ENCODE assay signal across 16 cellular contexts in genomic region chr13:74251778-74252519, GRCh38.
DNase-seq lines count a peak whose midpoint lies in the region; ATAC-seq and TF ChIP-seq lines count a peak whose summit lies in the region.
"Had no signal": no experiment of that assay in that cellular context is flagged by ENCODE, and none has a peak within 500 bp of the region (broad histone marks: within the 10 kb centered on the region; RNA-seq: fewer than 3 reads in every experiment).

No MANE protein-coding gene starts in this region.

- peaks cover 16% of the 10 kb centered on the region for H3K36me3 Mint-ChIP-seq in HFFc6 (ENCODE audit: low read depth)
- peaks cover 6% of the 10 kb centered on the region for H3K36me3 Mint-ChIP-seq in activated naive CD8-positive, alpha-beta T cell treated with anti-CD3 and anti-CD28 coated beads for 36 hours
- peaks cover 10 to 28% (median 18%) of the 10 kb centered on the region in 5 donors for H3K36me3 Mint-ChIP-seq in naive thymus-derived CD4-positive, alpha-beta T cell

- peak overlapping the region; percentile 53; the same call in 1 of the 2 replicates for H3K4me3 Mint-ChIP-seq in HFFc6
- H3K4me3 Mint-ChIP-seq in activated naive CD8-positive, alpha-beta T cell treated with anti-CD3 and anti-CD28 coated beads for 36 hours, result no peak overlapping the region
- peak overlapping the region in 9 of 10 donors; percentile 17 to 54 (median 30) for H3K4me3 Mint-ChIP-seq in naive thymus-derived CD4-positive, alpha-beta T cell

- no peaks in the 10 kb centered on the region for H3K9me3 ChIP-seq in naive thymus-derived CD4-positive, alpha-beta T cell (ENCODE audit: control insufficient read depth in 2 of 3, low read length in 3 of 3)
- H3K9me3 ChIP-seq: SJSA1, vagina had no signal

- no peak overlapping the region for H3K4me3 ChIP-seq in naive thymus-derived CD4-positive, alpha-beta T cell (ENCODE audit: low read length)
- H3K4me3 ChIP-seq: hepatocyte, lung, SJSA1, vagina had no signal

- no peaks in the 10 kb centered on the region for H3K27me3 ChIP-seq in naive thymus-derived CD4-positive, alpha-beta T cell (ENCODE audit: control insufficient read depth in 2 of 2, insufficient read depth in 2 of 2, low read length in 2 of 2)
- H3K27me3 ChIP-seq: hepatocyte, SJSA1, vagina had no signal

- CTCF ChIA-PET in naive thymus-derived CD4-positive, alpha-beta T cell (lab: Charles Lee), result interaction anchor here (2.7 kb wide), 1 partner anchor 35 kb away, joined by 9 read pairs; no protein-coding TSS in a partner anchor

- POLR2A ChIA-PET in naive thymus-derived CD4-positive, alpha-beta T cell (lab: Charles Lee), result interaction anchor here (0.6 to 3.1 kb wide), 4 partner anchors 8 to 118 kb away, joined by 3 to 22 read pairs (median 6); partner anchors contain the start of gene KLF12

- peaks cover 59 to 68% of the 10 kb centered on the region in 2 donors for H3K4me1 ChIP-seq in naive thymus-derived CD4-positive, alpha-beta T cell (ENCODE audit: control insufficient read depth in 2 of 2, insufficient read depth in 2 of 2, low read length in 2 of 2)
- H3K4me1 ChIP-seq: vagina had no signal

- peak; percentile 15 for DNase-seq in NCI-H345 (lab: John Stamatoyannopoulos, UW)
- DNase-seq in NCI-H345 treated with DMSO at 0.1 percent for 48 hours (lab: John Stamatoyannopoulos, UW; ENCODE audit: unreplicated experiment), result no peak
- no peak for DNase-seq in HFFc6
- DNase-seq in activated naive CD8-positive, alpha-beta T cell treated with anti-CD3 and anti-CD28 coated beads for 36 hours, result no peak
- DNase-seq in naive thymus-derived CD4-positive, alpha-beta T cell, result no peak
- no peak for DNase-seq in amniotic stem cell (lab: John Stamatoyannopoulos, UW)
- DNase-seq in SIG-M5 (lab: John Stamatoyannopoulos, UW), result no peak
- DNase-seq: ACHN; activated CD4-positive, CD25-positive, alpha-beta regulatory T cell; DND-41; MV-4-11 had no signal

- no peaks in the 10 kb centered on the region for H3K36me3 ChIP-seq in naive thymus-derived CD4-positive, alpha-beta T cell (ENCODE audit: control insufficient read depth in 2 of 3, insufficient read depth in 3 of 3, low read length in 3 of 3)
- H3K36me3 ChIP-seq: SJSA1, vagina had no signal

- H3K27me3 Mint-ChIP-seq in HFFc6 (ENCODE audit: insufficient read depth), result peaks cover 3% of the 10 kb centered on the region; the same call in 1 of the 2 replicates
- no peaks in the 10 kb centered on the region for H3K27me3 Mint-ChIP-seq in activated naive CD8-positive, alpha-beta T cell treated with anti-CD3 and anti-CD28 coated beads for 36 hours
- peaks cover 0 to 5% (median 0%) of the 10 kb centered on the region in 5 donors for H3K27me3 Mint-ChIP-seq in naive thymus-derived CD4-positive, alpha-beta T cell

- H3K9me3 Mint-ChIP-seq in HFFc6, result peaks cover 7% of the 10 kb centered on the region
- peaks cover 7% of the 10 kb centered on the region for H3K9me3 Mint-ChIP-seq in activated naive CD8-positive, alpha-beta T cell treated with anti-CD3 and anti-CD28 coated beads for 36 hours
- peaks cover 0 to 13% (median 3%) of the 10 kb centered on the region in 11 donors for H3K9me3 Mint-ChIP-seq in naive thymus-derived CD4-positive, alpha-beta T cell

- H3K27ac Mint-ChIP-seq in HFFc6, result peak overlapping the region; percentile 87
- peak overlapping the region; percentile 49 for H3K27ac Mint-ChIP-seq in activated naive CD8-positive, alpha-beta T cell treated with anti-CD3 and anti-CD28 coated beads for 36 hours
- peak overlapping the region in 7 of 9 donors; percentile 12 to 98 (median 54) for H3K27ac Mint-ChIP-seq in naive thymus-derived CD4-positive, alpha-beta T cell

- no peak for ATAC-seq in naive thymus-derived CD4-positive, alpha-beta T cell
- no peak for ATAC-seq in GM21528 (IDR thresholded peaks at IDR 0.05; ENCODE audit: low FRiP score, unreplicated experiment)

- H3K4me1 Mint-ChIP-seq in HFFc6 (ENCODE audit: low read depth), result peaks cover 74% of the 10 kb centered on the region
- H3K4me1 Mint-ChIP-seq in activated naive CD8-positive, alpha-beta T cell treated with anti-CD3 and anti-CD28 coated beads for 36 hours, result peaks cover 69% of the 10 kb centered on the region
- peaks cover 39 to 94% (median 85%) of the 10 kb centered on the region in 7 donors for H3K4me1 Mint-ChIP-seq in naive thymus-derived CD4-positive, alpha-beta T cell

- no peak for TF ChIP-seq CTCF in HFFc6 (IDR thresholded peaks at IDR 0.05)

- H3K27ac ChIP-seq in naive thymus-derived CD4-positive, alpha-beta T cell (ENCODE audit: low read depth, low read length), result no peak overlapping the region
- H3K27ac ChIP-seq: hepatocyte, SJSA1, vagina had no signal

- intact Hi-C loops in naive thymus-derived CD4-positive, alpha-beta T cell (cut with micrococcal nuclease), result loop anchor here (1.0 to 5.0 kb wide), 3 partner anchors 8 to 535 kb away; no protein-coding TSS in a partner anchor
